2 cellular contexts compared by ENCODE assay signal in the genomic region with DNA sequence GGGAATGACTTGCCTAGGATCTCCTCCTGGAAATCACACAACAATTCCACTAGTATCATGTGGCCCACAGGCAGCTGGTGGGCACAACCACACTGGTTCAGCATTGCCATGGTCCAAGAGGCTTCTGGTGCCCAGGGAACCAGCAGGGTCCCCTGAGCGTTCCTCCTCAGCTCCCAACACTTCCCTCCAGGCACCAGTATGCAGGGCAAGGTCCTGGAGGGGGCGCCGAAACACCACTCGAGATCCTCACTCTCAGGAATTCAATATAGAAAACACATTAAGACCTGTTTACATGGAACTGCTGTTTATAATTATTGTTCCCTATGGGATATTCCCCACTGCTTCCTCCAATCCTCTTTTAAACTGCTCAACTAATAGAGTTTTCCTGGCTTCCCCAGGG.
TF ChIP-seq lines count a peak whose summit lies in the region.

No MANE protein-coding gene starts in this region.

TF ChIP-seq in HCT116, 20 proteins besides CTCF, POLR2A, EP300 and RAD21 (continued from another document):
- TF ChIP-seq EGR1 (IDR thresholded peaks at IDR 0.05; ENCODE audit: low read depth), result no peak
- no peak for TF ChIP-seq EZH2phosphoT487 (IDR thresholded peaks at IDR 0.05; ENCODE audit: borderline replicate concordance)
- TF ChIP-seq, protein P1, sequence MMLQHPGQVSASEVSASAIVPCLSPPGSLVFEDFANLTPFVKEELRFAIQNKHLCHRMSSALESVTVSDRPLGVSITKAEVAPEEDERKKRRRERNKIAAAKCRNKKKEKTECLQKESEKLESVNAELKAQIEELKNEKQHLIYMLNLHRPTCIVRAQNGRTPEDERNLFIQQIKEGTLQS (IDR thresholded peaks at IDR 0.05), result no peak
- no peak for TF ChIP-seq EZH2 (IDR thresholded peaks at IDR 0.05)
- TF ChIP-seq, protein P2, sequence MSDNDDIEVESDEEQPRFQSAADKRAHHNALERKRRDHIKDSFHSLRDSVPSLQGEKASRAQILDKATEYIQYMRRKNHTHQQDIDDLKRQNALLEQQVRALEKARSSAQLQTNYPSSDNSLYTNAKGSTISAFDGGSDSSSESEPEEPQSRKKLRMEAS (IDR thresholded peaks at IDR 0.05), result no peak
- TF ChIP-seq SP1 (IDR thresholded peaks at IDR 0.05; ENCODE audit: low read depth), result no peak
- TF ChIP-seq ZBTB33 (IDR thresholded peaks at IDR 0.05; ENCODE audit: extremely low read depth, insufficient replicate concordance, low read length), result no peak
- no peak for TF ChIP-seq YY1 (IDR thresholded peaks at IDR 0.05; ENCODE audit: extremely low read depth, insufficient replicate concordance, low read depth, low read length)
- TF ChIP-seq ZFX (IDR thresholded peaks at IDR 0.05), result no peak
- TF ChIP-seq ZNF274 (IDR thresholded peaks at IDR 0.05; ENCODE audit: low read depth, low read length), result no peak
- TF ChIP-seq CEBPB (IDR thresholded peaks at IDR 0.05; ENCODE audit: low read depth), result no peak
- no peak for TF ChIP-seq FOSL1 (IDR thresholded peaks at IDR 0.05; ENCODE audit: low read depth)
- no peak for TF ChIP-seq REST (IDR thresholded peaks at IDR 0.05; ENCODE audit: low read depth)
- TF ChIP-seq JUND (IDR thresholded peaks at IDR 0.05), result no peak
- no peak for TF ChIP-seq TCF7L2 (IDR thresholded peaks at IDR 0.05; ENCODE audit: borderline replicate concordance, extremely low read depth, insufficient read depth, insufficient read length)
TF ChIP-seq in HCT116: peak in this region for 0.

TF ChIP-seq in WTC11, 78 proteins besides CTCF, POLR2A, EP300 and RAD21 (continued from another document):
- TF ChIP-seq, protein P3, sequence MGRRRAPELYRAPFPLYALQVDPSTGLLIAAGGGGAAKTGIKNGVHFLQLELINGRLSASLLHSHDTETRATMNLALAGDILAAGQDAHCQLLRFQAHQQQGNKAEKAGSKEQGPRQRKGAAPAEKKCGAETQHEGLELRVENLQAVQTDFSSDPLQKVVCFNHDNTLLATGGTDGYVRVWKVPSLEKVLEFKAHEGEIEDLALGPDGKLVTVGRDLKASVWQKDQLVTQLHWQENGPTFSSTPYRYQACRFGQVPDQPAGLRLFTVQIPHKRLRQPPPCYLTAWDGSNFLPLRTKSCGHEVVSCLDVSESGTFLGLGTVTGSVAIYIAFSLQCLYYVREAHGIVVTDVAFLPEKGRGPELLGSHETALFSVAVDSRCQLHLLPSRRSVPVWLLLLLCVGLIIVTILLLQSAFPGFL (CRISPR knock-in tag; IDR thresholded peaks at IDR 0.05; ENCODE audit: borderline replicate concordance), result no peak
- TF ChIP-seq ZNF512 (CRISPR knock-in tag; IDR thresholded peaks at IDR 0.05; ENCODE audit: borderline replicate concordance) (no peak), E2F1 (CRISPR knock-in tag; IDR thresholded peaks at IDR 0.05) (no peak), MXD4 (CRISPR knock-in tag; IDR thresholded peaks at IDR 0.05; ENCODE audit: borderline replicate concordance) (no peak), ZNF232 (CRISPR knock-in tag; IDR thresholded peaks at IDR 0.05) (no peak)
